In genomic region chr12:6235499-6235898, GRCh38 we compare ENCODE assay signal across 10 cellular contexts. TPM values are rescaled to one million over a fixed set of nuclear protein-coding genes. Genes with fewer than 3 reads are reported as not detected.
DNase-seq lines count a peak whose midpoint lies in the region; ATAC-seq and TF ChIP-seq lines count a peak whose summit lies in the region.
"Had no signal": no experiment of that assay in that cellular context is flagged by ENCODE, and none has a peak within 500 bp of the region (broad histone marks: within the 10 kb centered on the region; RNA-seq: fewer than 3 reads in every experiment).

No MANE protein-coding gene starts in this region.

- no peaks in the 10 kb centered on the region for H3K9me2 ChIP-seq in PC-9 (ENCODE audit: insufficient read depth)

- H3K4me3 ChIP-seq in PC-9 = no peak overlapping the region
- no peak overlapping the region for H3K4me3 ChIP-seq in testis
- H3K4me3 ChIP-seq: A549 had no signal

- intact Hi-C loops in PC-9 (cut with micrococcal nuclease; ENCODE audit: unreplicated experiment) = no loop called here
- intact Hi-C loops in testis (cut with DNase I; ENCODE audit: low total_unique reads) = no loop called here

- H3K27ac ChIP-seq in PC-9 (no peak overlapping the region), testis (no peak overlapping the region)
- H3K27ac ChIP-seq: A549 had no signal

- no peak for ATAC-seq in GM21423 (IDR thresholded peaks at IDR 0.05; ENCODE audit: unreplicated experiment)
- ATAC-seq: A549, SK-N-SH treated with all-trans-retinoic acid at 6 μM for 48 hours had no signal

- no peak overlapping the region for H2AFZ ChIP-seq in PC-9

- no peak for TF ChIP-seq CTCF in PC-9 (conservative IDR thresholded peaks at IDR 0.05)
- no peak for TF ChIP-seq CTCF in testis (IDR thresholded peaks at IDR 0.05)

- H3K4me2 ChIP-seq in PC-9 = 0 out of 2 replicates have a peak overlapping the region, but pooled peaks have one; percentile 3
- H3K4me2 ChIP-seq: A549 had no signal

- H3K27me3 ChIP-seq in PC-9 (ENCODE audit: insufficient read depth, low read depth) (no peaks in the 10 kb centered on the region), testis (no peaks in the 10 kb centered on the region)

- H3K4me1 ChIP-seq in PC-9 (replicated peaks; ENCODE audit: insufficient read depth) (peaks cover 37% of the 10 kb centered on the region), testis (peaks cover 16% of the 10 kb centered on the region)
- H3K4me1 ChIP-seq: A549 had no signal

- no TSS peak for BruUV-seq in PC-9 (replicated peaks; lab: Mats Ljungman, UMichigan)

- DNase-seq in NCI-H748 (lab: John Stamatoyannopoulos, UW; ENCODE audit: unreplicated experiment) = peak; percentile 22
- no peak for DNase-seq in NCI-H748 treated with DMSO at 0.1 percent for 48 hours (lab: John Stamatoyannopoulos, UW)
- DNase-seq in PC-9 = peak; percentile 23 to 83
- DNase-seq in left kidney (ENCODE audit: low read depth, low spot score) = peak; percentile 65
- DNase-seq in testis = peak; percentile 76
- no peak for DNase-seq in GF-D8 (lab: John Stamatoyannopoulos, UW)
- no peak for DNase-seq in T-helper 2 cell

- peaks cover 58% of the 10 kb centered on the region; the same call in 1 of the 2 replicates for H3F3A ChIP-seq in PC-9 (ENCODE audit: insufficient read depth, low read depth)

- H3K9me3 ChIP-seq in PC-9 (ENCODE audit: insufficient read depth, low read depth) = no peaks in the 10 kb centered on the region
- H3K9me3 ChIP-seq in testis = no peaks in the 10 kb centered on the region
- H3K9me3 ChIP-seq: A549 had no signal

- H3K36me3 ChIP-seq in PC-9 (ENCODE audit: low read depth) = peaks cover 50% of the 10 kb centered on the region
- no peaks in the 10 kb centered on the region for H3K36me3 ChIP-seq in testis (ENCODE audit: low read depth, missing control alignments)

- TF ChIP-seq POLR2A in testis (IDR thresholded peaks at IDR 0.05) = no peak

- peaks cover 31% of the 10 kb centered on the region for H3K79me2 ChIP-seq in PC-9 (ENCODE audit: low read depth)

- CTCF ChIA-PET in PC-9 (lab: Charles Lee) = no interaction called here

- POLR2A ChIA-PET in PC-9 (lab: Charles Lee; ENCODE audit: unreplicated experiment) = interaction anchor here (0.6 kb wide), 1 partner anchor 107 kb away, joined by 5 read pairs; the partner anchor contains the start of gene TNFRSF1A

- WGBS in testis, 2 donors = 52 to 66% methylated on average over 8 to 9 of the region's 9 CpGs

- no peaks in the 10 kb centered on the region for H4K20me1 ChIP-seq in PC-9 (ENCODE audit: insufficient read depth)

RNA-seq across cellular contexts. Expression of gene CD9, which starts 35.3 kb away (rescaled TPM):
- total RNA-seq in PC-9 (2021) (319 and 374 TPM in 2 replicates), testis (10 to 100 TPM; 31.2 to 53.1 TPM)
- 94.2 TPM for polyA plus RNA-seq in testis (ENCODE audit: insufficient read depth, low read depth, low replicate concordance)

Comparison
In these comparisons a context has a peak if more than half of its experiments do, and no peak if none do; other contexts are left out.
1. DNase-seq: peak in NCI-H748 (single experiment), PC-9 (2 of 2), left kidney (single experiment) and testis (single experiment); none in NCI-H748 treated with DMSO at 0.1 percent for 48 hours (single experiment), GF-D8 (single experiment) and T-helper 2 cell (0 of 5).